Comparison of ENCODE assay signal across 17 cellular contexts in genomic region chr10:12509016-12509793, GRCh38.
DNase-seq lines count a peak whose midpoint lies in the region; ATAC-seq, FAIRE-seq and TF ChIP-seq lines count a peak whose summit lies in the region.
"Had no signal": no experiment of that assay in that cellular context is flagged by ENCODE, and none has a peak within 500 bp of the region (broad histone marks: within the 10 kb centered on the region; RNA-seq: fewer than 3 reads in every experiment).

No MANE protein-coding gene starts in this region.

- CTCF ChIA-PET in activated CD8-positive, alpha-beta T cell treated with anti-CD3 and anti-CD28 coated beads for 36 hours (lab: Charles Lee) = interaction anchor here (0.9 to 1.3 kb wide), 2 partner anchors 147 to 245 kb away, joined by 3 read pairs; no protein-coding TSS in a partner anchor
- CTCF ChIA-PET in activated CD8-positive, alpha-beta T cell treated with anti-CD3 and anti-CD28 coated beads, Interleukin-2, amount 10 ng/mL, durations not matched to agents 7 days and 5 days (lab: Charles Lee) = interaction anchor here (0.7 kb wide), 1 partner anchor 120 kb away, joined by 3 read pairs; no protein-coding TSS in a partner anchor

- peaks cover 45% of the 10 kb centered on the region for H3K4me1 Mint-ChIP-seq in activated CD8-positive, alpha-beta T cell treated with anti-CD3 and anti-CD28 coated beads for 36 hours (ENCODE audit: low read depth)
- H3K4me1 Mint-ChIP-seq in activated CD8-positive, alpha-beta T cell treated with anti-CD3 and anti-CD28 coated beads, Interleukin-2, amount 10 ng/mL, durations not matched to agents 7 days and 5 days (ENCODE audit: low read depth) = peaks cover 42% of the 10 kb centered on the region
- H3K4me1 Mint-ChIP-seq in activated T-cell treated with anti-CD3 and anti-CD28 coated beads, Interleukin-2, amount 50 U/mL, for 72 hours (ENCODE audit: low read depth) = peaks cover 44% of the 10 kb centered on the region
- H3K4me1 Mint-ChIP-seq in osteocyte (ENCODE audit: unreplicated experiment) = peaks cover 3% of the 10 kb centered on the region

- peak; percentile 24 for DNase-seq in activated CD8-positive, alpha-beta T cell treated with anti-CD3 and anti-CD28 coated beads for 36 hours
- DNase-seq in activated CD8-positive, alpha-beta T cell treated with anti-CD3 and anti-CD28 coated beads, Interleukin-2, amount 10 ng/mL, durations not matched to agents 7 days and 5 days = no peak
- DNase-seq in GM12892 (ENCODE audit: insufficient read length) = no peak
- DNase-seq in activated T-cell treated with anti-CD3 and anti-CD28 coated beads, Interleukin-2, amount 50 U/mL, for 72 hours = peak in 1 of 2 donors; percentile 12
- DNase-seq in osteocyte (ENCODE audit: extremely low spot score, unreplicated experiment) = peak; percentile 46
- no peak for DNase-seq in effector CD4-positive, alpha-beta T cell
- no peak for DNase-seq in D341Med (ENCODE audit: low spot score)
- DNase-seq: GDM1; NCI-H1092 treated with DMSO at 0.1 percent for 48 hours; NCI-H82; right cardiac atrium; RPMI8226; stimulated activated CD8-positive, alpha-beta memory T cell treated with anti-CD3 and anti-CD28 coated beads, Interleukin-4, amount 100 ng/mL, for 48 hours; transverse colon had no signal

- no peaks in the 10 kb centered on the region for H3K27me3 Mint-ChIP-seq in activated CD8-positive, alpha-beta T cell treated with anti-CD3 and anti-CD28 coated beads for 36 hours
- peaks cover 7% of the 10 kb centered on the region for H3K27me3 Mint-ChIP-seq in activated CD8-positive, alpha-beta T cell treated with anti-CD3 and anti-CD28 coated beads, Interleukin-2, amount 10 ng/mL, durations not matched to agents 7 days and 5 days (ENCODE audit: low read depth)
- H3K27me3 Mint-ChIP-seq in activated T-cell treated with anti-CD3 and anti-CD28 coated beads, Interleukin-2, amount 50 U/mL, for 72 hours (ENCODE audit: low read depth) = no peaks in the 10 kb centered on the region
- peaks cover 4% of the 10 kb centered on the region for H3K27me3 Mint-ChIP-seq in osteocyte (ENCODE audit: unreplicated experiment)

- FAIRE-seq in GM12892 (lab: Jason Lieb, UNC) = peak; percentile 27
- FAIRE-seq: endothelial cell of umbilical vein, K562 had no signal

- H3K4me3 Mint-ChIP-seq in activated CD8-positive, alpha-beta T cell treated with anti-CD3 and anti-CD28 coated beads for 36 hours = no peak overlapping the region
- H3K4me3 Mint-ChIP-seq in activated CD8-positive, alpha-beta T cell treated with anti-CD3 and anti-CD28 coated beads, Interleukin-2, amount 10 ng/mL, durations not matched to agents 7 days and 5 days = no peak overlapping the region
- no peak overlapping the region for H3K4me3 Mint-ChIP-seq in activated T-cell treated with anti-CD3 and anti-CD28 coated beads, Interleukin-2, amount 50 U/mL, for 72 hours
- no peak overlapping the region for H3K4me3 Mint-ChIP-seq in osteocyte (ENCODE audit: unreplicated experiment)

- POLR2A ChIA-PET in activated CD8-positive, alpha-beta T cell treated with anti-CD3 and anti-CD28 coated beads for 36 hours (lab: Charles Lee) = interaction anchor here (0.6 kb wide), 1 partner anchor 69 kb away, joined by 4 read pairs; no protein-coding TSS in a partner anchor
- POLR2A ChIA-PET in activated CD8-positive, alpha-beta T cell treated with anti-CD3 and anti-CD28 coated beads, Interleukin-2, amount 10 ng/mL, durations not matched to agents 7 days and 5 days (lab: Charles Lee) = no interaction called here

- no peak for TF ChIP-seq CTCF in activated CD8-positive, alpha-beta T cell treated with anti-CD3 and anti-CD28 coated beads for 36 hours (IDR thresholded peaks at IDR 0.05)
- no peak for TF ChIP-seq CTCF in osteocyte (IDR thresholded peaks at IDR 0.05)

- intact Hi-C loops in activated CD8-positive, alpha-beta T cell treated with anti-CD3 and anti-CD28 coated beads for 36 hours (cut with micrococcal nuclease) = no loop called here

- peaks cover 6% of the 10 kb centered on the region for H3K36me3 Mint-ChIP-seq in activated CD8-positive, alpha-beta T cell treated with anti-CD3 and anti-CD28 coated beads for 36 hours (ENCODE audit: low read depth)
- no peaks in the 10 kb centered on the region for H3K36me3 Mint-ChIP-seq in activated CD8-positive, alpha-beta T cell treated with anti-CD3 and anti-CD28 coated beads, Interleukin-2, amount 10 ng/mL, durations not matched to agents 7 days and 5 days (ENCODE audit: low read depth)
- no peaks in the 10 kb centered on the region for H3K36me3 Mint-ChIP-seq in activated T-cell treated with anti-CD3 and anti-CD28 coated beads, Interleukin-2, amount 50 U/mL, for 72 hours (ENCODE audit: insufficient read depth in 2 of 2)
- no peaks in the 10 kb centered on the region for H3K36me3 Mint-ChIP-seq in osteocyte (ENCODE audit: unreplicated experiment)

- no peaks in the 10 kb centered on the region for H3K9me3 Mint-ChIP-seq in activated CD8-positive, alpha-beta T cell treated with anti-CD3 and anti-CD28 coated beads for 36 hours
- no peaks in the 10 kb centered on the region for H3K9me3 Mint-ChIP-seq in activated CD8-positive, alpha-beta T cell treated with anti-CD3 and anti-CD28 coated beads, Interleukin-2, amount 10 ng/mL, durations not matched to agents 7 days and 5 days (ENCODE audit: insufficient read depth)
- no peaks in the 10 kb centered on the region for H3K9me3 Mint-ChIP-seq in activated T-cell treated with anti-CD3 and anti-CD28 coated beads, Interleukin-2, amount 50 U/mL, for 72 hours
- no peaks in the 10 kb centered on the region for H3K9me3 Mint-ChIP-seq in osteocyte (ENCODE audit: unreplicated experiment)

- no peak for TF ChIP-seq POLR2A in GM12892 (IDR thresholded peaks at IDR 0.05; ENCODE audit: low read depth, low read length)

- no peak overlapping the region for H3K27ac Mint-ChIP-seq in activated CD8-positive, alpha-beta T cell treated with anti-CD3 and anti-CD28 coated beads for 36 hours
- no peak overlapping the region for H3K27ac Mint-ChIP-seq in activated CD8-positive, alpha-beta T cell treated with anti-CD3 and anti-CD28 coated beads, Interleukin-2, amount 10 ng/mL, durations not matched to agents 7 days and 5 days
- H3K27ac Mint-ChIP-seq in activated T-cell treated with anti-CD3 and anti-CD28 coated beads, Interleukin-2, amount 50 U/mL, for 72 hours = no peak overlapping the region
- H3K27ac Mint-ChIP-seq in osteocyte (ENCODE audit: unreplicated experiment) = no peak overlapping the region

- ATAC-seq in activated CD8-positive, alpha-beta T cell treated with anti-CD3 and anti-CD28 coated beads for 36 hours = peak; percentile 53
- ATAC-seq in activated CD8-positive, alpha-beta T cell treated with anti-CD3 and anti-CD28 coated beads, Interleukin-2, amount 10 ng/mL, durations not matched to agents 7 days and 5 days = no peak
- peak; percentile 65 to 67 for ATAC-seq in activated T-cell treated with anti-CD3 and anti-CD28 coated beads, Interleukin-2, amount 50 U/mL, for 72 hours (replicated peaks in 1 of 2)
- no peak for ATAC-seq in GM21825 (IDR thresholded peaks at IDR 0.05; ENCODE audit: unreplicated experiment)
- ATAC-seq: K562, right cardiac atrium had no signal

Comparison
In these comparisons a context has a peak if more than half of its experiments do, and no peak if none do; other contexts are left out.
1. ATAC-seq: peak in activated CD8-positive, alpha-beta T cell treated with anti-CD3 and anti-CD28 coated beads for 36 hours (single experiment) and activated T-cell treated with anti-CD3 and anti-CD28 coated beads, Interleukin-2, amount 50 U/mL, for 72 hours (2 of 2); none in activated CD8-positive, alpha-beta T cell treated with anti-CD3 and anti-CD28 coated beads, Interleukin-2, amount 10 ng/mL, durations not matched to agents 7 days and 5 days (single experiment) and GM21825 (single experiment).
2. DNase-seq: peak in activated CD8-positive, alpha-beta T cell treated with anti-CD3 and anti-CD28 coated beads for 36 hours (single experiment) and osteocyte (single experiment); none in activated CD8-positive, alpha-beta T cell treated with anti-CD3 and anti-CD28 coated beads, Interleukin-2, amount 10 ng/mL, durations not matched to agents 7 days and 5 days (single experiment), GM12892 (single experiment), effector CD4-positive, alpha-beta T cell (single experiment) and D341Med (single experiment).